Comparison of ENCODE assay signal across 18 cellular contexts in genomic region chr9:123359546-123359945, GRCh38. TPM values are rescaled to one million over a fixed set of nuclear protein-coding genes. Genes with fewer than 3 reads are reported as not detected.
DNase-seq lines count a peak whose midpoint lies in the region; ATAC-seq and TF ChIP-seq lines count a peak whose summit lies in the region.
"Had no signal": no experiment of that assay in that cellular context is flagged by ENCODE, and none has a peak within 500 bp of the region (broad histone marks: within the 10 kb centered on the region; RNA-seq: fewer than 3 reads in every experiment).

No MANE protein-coding gene starts in this region.

- TF ChIP-seq CTCF in HEK293 (tag by site-specific recombination; IDR thresholded peaks at IDR 0.05) (no peak), WTC11 (IDR thresholded peaks at IDR 0.05) (no peak), mucosa of descending colon (IDR thresholded peaks at IDR 0.05) (no peak)

- no peaks in the 10 kb centered on the region for H3K27me3 Mint-ChIP-seq in CD4-positive, CD25-positive, alpha-beta regulatory T cell
- H3K27me3 Mint-ChIP-seq in WTC11 (ENCODE audit: low read depth), result peaks cover 11% of the 10 kb centered on the region
- H3K27me3 Mint-ChIP-seq: activated CD4-positive, alpha-beta memory T cell treated with anti-CD3 and anti-CD28 coated beads for 36 hours; stimulated activated naive CD8-positive, alpha-beta T cell treated with anti-CD3 and anti-CD28 coated beads, Interleukin-15, Interleukin-2, amounts not matched to agents 100 ng/mL and 50 ng/mL, for 24 hours had no signal

- peak in 1 of 3 donors; percentile 15 for DNase-seq in CD4-positive, CD25-positive, alpha-beta regulatory T cell
- no peak for DNase-seq in WTC11 (ENCODE audit: low spot score)
- peak in 1 of 3 donors; percentile 24 for DNase-seq in mucosa of descending colon
- no peak for DNase-seq in kidney glomerular epithelial cell (lab: John Stamatoyannopoulos, UW)
- no peak for DNase-seq in posterior cingulate gyrus
- no peak for DNase-seq in CD1c-positive myeloid dendritic cell (ENCODE audit: extremely low spot score)
- DNase-seq: GF-D8, GOT3, sigmoid colon had no signal

- no peak overlapping the region for H3K27ac ChIP-seq in CD4-positive, CD25-positive, alpha-beta regulatory T cell (ENCODE audit: insufficient read depth, low read length, poor library complexity, severe bottlenecking)
- no peak overlapping the region for H3K27ac ChIP-seq in HEK293 (ENCODE audit: extremely low read depth, low read depth, low read length)
- H3K27ac ChIP-seq: breast epithelium, gastroesophageal sphincter, sigmoid colon had no signal

- no peaks in the 10 kb centered on the region for H3K36me3 Mint-ChIP-seq in CD4-positive, CD25-positive, alpha-beta regulatory T cell
- no peaks in the 10 kb centered on the region for H3K36me3 Mint-ChIP-seq in WTC11
- H3K36me3 Mint-ChIP-seq: activated CD4-positive, alpha-beta memory T cell treated with anti-CD3 and anti-CD28 coated beads for 36 hours had no signal

- H3K27me3 ChIP-seq in CD4-positive, CD25-positive, alpha-beta regulatory T cell (ENCODE audit: control insufficient read depth, insufficient read depth, low read length), result no peaks in the 10 kb centered on the region
- H3K27me3 ChIP-seq: BE2C, breast epithelium had no signal

- no peak for ATAC-seq in CD4-positive, CD25-positive, alpha-beta regulatory T cell (ENCODE audit: low read depth in 2 of 2)
- ATAC-seq in WTC11 (no peak), mucosa of descending colon (peak; percentile 17), HG02623 (IDR thresholded peaks at IDR 0.05; ENCODE audit: unreplicated experiment) (no peak)
- ATAC-seq: gastroesophageal sphincter had no signal

- H3K27ac Mint-ChIP-seq in CD4-positive, CD25-positive, alpha-beta regulatory T cell, result peak overlapping the region; percentile 5 to 83 (median 24)
- H3K27ac Mint-ChIP-seq in WTC11, result no peak overlapping the region
- H3K27ac Mint-ChIP-seq: activated CD4-positive, alpha-beta memory T cell treated with anti-CD3 and anti-CD28 coated beads for 36 hours; stimulated activated naive CD8-positive, alpha-beta T cell treated with anti-CD3 and anti-CD28 coated beads, Interleukin-15, Interleukin-2, amounts not matched to agents 100 ng/mL and 50 ng/mL, for 24 hours had no signal

- POLR2A ChIA-PET in HEK293 (lab: Yijun Ruan, JAX) (no interaction called here), WTC11 (lab: Charles Lee) (no interaction called here)

- H3K4me3 Mint-ChIP-seq in CD4-positive, CD25-positive, alpha-beta regulatory T cell, result no peak overlapping the region
- no peak overlapping the region for H3K4me3 Mint-ChIP-seq in WTC11
- H3K4me3 Mint-ChIP-seq: activated CD4-positive, alpha-beta memory T cell treated with anti-CD3 and anti-CD28 coated beads for 36 hours; stimulated activated naive CD8-positive, alpha-beta T cell treated with anti-CD3 and anti-CD28 coated beads, Interleukin-15, Interleukin-2, amounts not matched to agents 100 ng/mL and 50 ng/mL, for 24 hours had no signal

- H3K4me1 ChIP-seq in CD4-positive, CD25-positive, alpha-beta regulatory T cell (ENCODE audit: control insufficient read depth, insufficient read depth, low read length, poor library complexity, severe bottlenecking), result no peaks in the 10 kb centered on the region
- no peaks in the 10 kb centered on the region for H3K4me1 ChIP-seq in HEK293 (ENCODE audit: control insufficient read depth, insufficient read depth, low read length)
- H3K4me1 ChIP-seq in mucosa of descending colon (ENCODE audit: low read depth), result peaks cover 14% of the 10 kb centered on the region
- H3K4me1 ChIP-seq: breast epithelium had no signal

- H3K36me3 ChIP-seq in CD4-positive, CD25-positive, alpha-beta regulatory T cell (ENCODE audit: control insufficient read depth, insufficient read depth, low read length), result no peaks in the 10 kb centered on the region
- H3K36me3 ChIP-seq in HEK293 (ENCODE audit: control insufficient read depth in 2 of 2, insufficient read depth in 1 of 2, low read length in 2 of 2) (no peaks in the 10 kb centered on the region), mucosa of descending colon (ENCODE audit: low read depth) (no peaks in the 10 kb centered on the region)
- H3K36me3 ChIP-seq: BE2C, breast epithelium, gastroesophageal sphincter, sigmoid colon had no signal

- intact Hi-C loops in mucosa of descending colon (cut with DNase I, micrococcal nuclease) (no loop called here), posterior cingulate gyrus (cut with DNase I) (loop anchor here (10.0 kb wide), 1 partner anchor 455 kb away; the partner anchor contains the start of gene RC3H2)

- CTCF ChIA-PET in HEK293 (lab: Yijun Ruan, JAX) (interaction anchor here (0.8 to 2.8 kb wide), 3 partner anchors 10 to 90 kb away, joined by 3 to 17 read pairs (median 13); no protein-coding TSS in a partner anchor), WTC11 (lab: Charles Lee) (interaction anchor here (0.7 to 3.7 kb wide), 8 partner anchors 9 to 686 kb away, joined by 3 to 23 read pairs (median 5); no protein-coding TSS in a partner anchor)

- no peaks in the 10 kb centered on the region for H3K9me3 ChIP-seq in CD4-positive, CD25-positive, alpha-beta regulatory T cell (ENCODE audit: control insufficient read depth in 2 of 2, low read length in 2 of 2)
- H3K9me3 ChIP-seq in HEK293 (ENCODE audit: control insufficient read depth, insufficient read depth, low read depth, low read length) (no peaks in the 10 kb centered on the region), mucosa of descending colon (no peaks in the 10 kb centered on the region)
- H3K9me3 ChIP-seq: BE2C, breast epithelium, gastroesophageal sphincter, sigmoid colon had no signal

- H3K4me3 ChIP-seq in CD4-positive, CD25-positive, alpha-beta regulatory T cell (ENCODE audit: low read depth, low read length), result no peak overlapping the region
- H3K4me3 ChIP-seq in HEK293 (ENCODE audit: low read depth, low read length) (no peak overlapping the region), mucosa of descending colon (no peak overlapping the region)
- H3K4me3 ChIP-seq: breast epithelium, gastroesophageal sphincter, sigmoid colon had no signal

- no peaks in the 10 kb centered on the region for H3K9me3 Mint-ChIP-seq in CD4-positive, CD25-positive, alpha-beta regulatory T cell
- no peaks in the 10 kb centered on the region for H3K9me3 Mint-ChIP-seq in WTC11
- H3K9me3 Mint-ChIP-seq: activated CD4-positive, alpha-beta memory T cell treated with anti-CD3 and anti-CD28 coated beads for 36 hours; stimulated activated naive CD8-positive, alpha-beta T cell treated with anti-CD3 and anti-CD28 coated beads, Interleukin-15, Interleukin-2, amounts not matched to agents 100 ng/mL and 50 ng/mL, for 24 hours had no signal

- H3K4me1 Mint-ChIP-seq in CD4-positive, CD25-positive, alpha-beta regulatory T cell, result peaks cover 0 to 24% (median 3%) of the 10 kb centered on the region in 4 donors
- H3K4me1 Mint-ChIP-seq in WTC11, result peaks cover 59% of the 10 kb centered on the region

TF ChIP-seq in HEK293, 187 proteins besides CTCF, POLR2A, EP300 and RAD21:
- TF ChIP-seq ZSCAN23 (tag by site-specific recombination; IDR thresholded peaks at IDR 0.05), result no peak
- TF ChIP-seq ZNF610 (tag by site-specific recombination; IDR thresholded peaks at IDR 0.05; ENCODE audit: borderline replicate concordance), result no peak
- peak; percentile 20; the same call in 1 of the 2 replicates for TF ChIP-seq GLIS1 (tag by site-specific recombination; IDR thresholded peaks at IDR 0.05)

TF ChIP-seq in WTC11, 78 proteins besides CTCF, POLR2A, EP300 and RAD21:
- TF ChIP-seq NR3C1 (CRISPR knock-in tag; conservative IDR thresholded peaks at IDR 0.05; ENCODE audit: low read depth) (no peak), ZNF121 (CRISPR knock-in tag; IDR thresholded peaks at IDR 0.05) (0 out of 2 replicates have a peak, but pooled peaks have one; percentile 26), NFATC4 (CRISPR knock-in tag; IDR thresholded peaks at IDR 0.05) (no peak)
- TF ChIP-seq, protein P1, sequence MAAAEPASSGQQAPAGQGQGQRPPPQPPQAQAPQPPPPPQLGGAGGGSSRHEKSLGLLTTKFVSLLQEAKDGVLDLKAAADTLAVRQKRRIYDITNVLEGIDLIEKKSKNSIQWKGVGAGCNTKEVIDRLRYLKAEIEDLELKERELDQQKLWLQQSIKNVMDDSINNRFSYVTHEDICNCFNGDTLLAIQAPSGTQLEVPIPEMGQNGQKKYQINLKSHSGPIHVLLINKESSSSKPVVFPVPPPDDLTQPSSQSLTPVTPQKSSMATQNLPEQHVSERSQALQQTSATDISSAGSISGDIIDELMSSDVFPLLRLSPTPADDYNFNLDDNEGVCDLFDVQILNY (CRISPR knock-in tag; IDR thresholded peaks at IDR 0.05), result no peak

RNA-seq across cellular contexts. Expression of gene CRB2, which starts 3.5 kb away (rescaled TPM):
- total RNA-seq in CD4-positive, CD25-positive, alpha-beta regulatory T cell, result not detected
- polyA plus RNA-seq in CD4-positive, CD25-positive, alpha-beta regulatory T cell, result under 1 TPM in 1 of 4 donors, not detected in 3; 0.03 TPM
- total RNA-seq in WTC11 (2021), result 1.8 to 3.5 TPM (median 2.4 TPM) in 3 replicates
- 1 to 10 TPM in 2 of 3 donors, under 1 TPM in 1; 0.47 to 3.7 (median 1.1) TPM for total RNA-seq in mucosa of descending colon
- total RNA-seq: activated CD4-positive, alpha-beta memory T cell treated with anti-CD3 and anti-CD28 coated beads for 36 hours; gastroesophageal sphincter; myocyte had no signal
- polyA plus RNA-seq: keratinocyte had no signal
